9 cellular contexts compared by ENCODE assay signal in genomic region chr3:32816439-32817194, GRCh38. TPM values are rescaled to one million over a fixed set of nuclear protein-coding genes. Genes with fewer than 3 reads are reported as not detected.
A peak's percentile ranks its signal among the peaks of the same experiment; 100 is the strongest.
DNase-seq lines count a peak whose midpoint lies in the region; ATAC-seq and TF ChIP-seq lines count a peak whose summit lies in the region.
"Had no signal": no experiment of that assay in that cellular context is flagged by ENCODE, and none has a peak within 500 bp of the region (broad histone marks: within the 10 kb centered on the region; RNA-seq: fewer than 3 reads in every experiment).

No MANE protein-coding gene starts in this region.

- peak; percentile 66 for DNase-seq in DMS 273 (lab: John Stamatoyannopoulos, UW; ENCODE audit: unreplicated experiment)
- no peak for DNase-seq in DMS 273 treated with DMSO at 0.1 percent for 48 hours (lab: John Stamatoyannopoulos, UW)
- peak; percentile 69 for DNase-seq in NCI-H146 (lab: John Stamatoyannopoulos, UW)
- peak; percentile 21 to 29 for DNase-seq in lung microvascular endothelial cell (ENCODE audit: low read depth in 2 of 2)
- no peak for DNase-seq in tibial artery

- H3K4me3 ChIP-seq in tibial artery: peak overlapping the region; percentile 35 to 49

- H3K9me3 ChIP-seq in tibial artery: no peaks in the 10 kb centered on the region

- ATAC-seq in GM18870 (IDR thresholded peaks at IDR 0.05; ENCODE audit: unreplicated experiment): no peak
- no peak for ATAC-seq in HG03135 (IDR thresholded peaks at IDR 0.05; ENCODE audit: unreplicated experiment)

- H3K27me3 ChIP-seq in tibial artery: peaks cover 0 to 60% of the 10 kb centered on the region in 2 donors

- TF ChIP-seq CTCF in tibial artery (IDR thresholded peaks at IDR 0.05): no peak

- peaks cover 0 to 34% (median 32%) of the 10 kb centered on the region in 4 donors for H3K4me1 ChIP-seq in tibial artery

- no peaks in the 10 kb centered on the region for H3K36me3 ChIP-seq in tibial artery

- intact Hi-C loops in tibial artery (cut with DNase I; ENCODE audit: low total_unique reads): no loop called here

- peak overlapping the region; percentile 29 for H3K27ac ChIP-seq in cingulate gyrus (ENCODE audit: low read depth, low read length)
- no peak overlapping the region for H3K27ac ChIP-seq in tibial artery
- H3K27ac ChIP-seq: 22Rv1 had no signal

RNA-seq across cellular contexts. Expression of gene TRIM71, which starts 1.2 kb away (rescaled TPM):
- not detected in 2 replicates for total RNA-seq in lung microvascular endothelial cell

Comparison
In these comparisons a context has a peak if more than half of its experiments do, and no peak if none do; other contexts are left out.
1. DNase-seq: peak in DMS 273 (single experiment), NCI-H146 (single experiment) and lung microvascular endothelial cell (2 of 2); none in DMS 273 treated with DMSO at 0.1 percent for 48 hours (single experiment) and tibial artery (0 of 2).